ENCODE assay signal across 27 cellular contexts in the genomic region with DNA sequence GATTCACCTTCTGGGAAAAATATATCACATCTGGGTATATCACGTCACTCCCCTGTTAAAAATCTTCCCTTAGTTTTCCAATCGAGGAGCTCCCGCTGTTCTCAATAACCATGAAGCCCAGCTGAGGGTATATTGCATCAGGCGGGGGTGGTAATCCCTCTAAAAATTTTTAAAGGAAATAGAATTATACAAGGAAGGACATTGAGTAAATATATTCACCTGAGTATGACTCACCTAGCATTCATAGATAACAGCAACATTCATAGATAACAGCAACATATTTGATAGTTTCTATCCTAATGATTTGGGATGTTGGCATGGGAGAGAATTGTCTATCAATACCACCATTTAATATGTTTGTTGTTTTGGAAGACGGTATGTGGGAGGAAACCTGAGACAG.
"Had no signal": no experiment of that assay in that cellular context is flagged by ENCODE, and none has a peak within 500 bp of the region (broad histone marks: within the 10 kb centered on the region; RNA-seq: fewer than 3 reads in every experiment).

No MANE protein-coding gene starts in this region.

- H3K9me3 ChIP-seq: colonic mucosa, esophagus squamous epithelium had no signal

- H3K4me1 Mint-ChIP-seq: activated B cell treated with CpG ODN at 0.5 μM for 24 hours; activated T-helper 17 cell treated with anti-CD3 and anti-CD28 coated beads, Interleukin-2, amount 50 U/mL, for 72 hours; T-helper 17 cell had no signal

- H3K36me3 Mint-ChIP-seq: activated naive CD8-positive, alpha-beta T cell had no signal

- DNase-seq: activated B cell treated with CpG ODN at 0.5 μM for 24 hours; activated CD4-positive, alpha-beta T cell treated with anti-CD3 and anti-CD28 coated beads for 48 hours; activated CD4-positive, alpha-beta T cell treated with anti-CD3 and anti-CD28 coated beads, Interleukin-2, amount 50 U/mL, for 1 hour; activated CD4-positive, alpha-beta T cell treated with anti-CD3 and anti-CD28 coated beads, Interleukin-2, amount 50 U/mL, for 48 hours; activated CD8-positive, alpha-beta memory T cell treated with anti-CD3 and anti-CD28 coated beads for 24 hours; activated CD8-positive, alpha-beta T cell treated with anti-CD3 and anti-CD28 coated beads for 36 hours; activated effector memory CD4-positive, alpha-beta T cell treated with Interleukin-2 at 50 U/mL for 16 hours; activated gamma-delta T cell treated with Interleukin-2 at 50 U/mL for 16 hours; activated naive CD4-positive, alpha-beta T cell treated with anti-CD3 and anti-CD28 coated beads, Interleukin-2, amount 50 U/mL, for 16 hours; activated naive CD4-positive, alpha-beta T cell treated with Interleukin-2 at 50 U/mL for 16 hours; activated T-cell treated with anti-CD3 and anti-CD28 coated beads, Interleukin-2, amount 50 U/mL, for 4 hours; amniotic stem cell; anterior cingulate cortex; central memory CD4-positive, alpha-beta T cell; cerebellar nuclear complex; colonic mucosa; effector CD8-positive, alpha-beta T cell; esophagus squamous epithelium; head of caudate nucleus; T-helper 17 cell; T1000; WERI-Rb-1 had no signal

- H3K4me3 ChIP-seq: cardiac muscle cell, colonic mucosa, esophagus squamous epithelium had no signal

- H3K36me3 ChIP-seq: cardiac muscle cell, colonic mucosa, esophagus squamous epithelium, WERI-Rb-1 had no signal

- H3K4me3 Mint-ChIP-seq: activated B cell treated with CpG ODN at 0.5 μM for 24 hours; activated CD8-positive, alpha-beta T cell treated with anti-CD3 and anti-CD28 coated beads for 36 hours; activated naive CD8-positive, alpha-beta T cell; activated T-cell treated with anti-CD3 and anti-CD28 coated beads, Interleukin-2, amount 50 U/mL, for 4 hours; activated T-helper 17 cell treated with anti-CD3 and anti-CD28 coated beads, Interleukin-2, amount 50 U/mL, for 72 hours; T-helper 17 cell; T-helper 2 cell treated with Interferon-gamma antibody and Interleukin-4, amounts not matched to agents 5 μg/mL and 100 μg/mL, for 36 hours had no signal

- H3K27ac Mint-ChIP-seq: activated B cell treated with CpG ODN at 0.5 μM for 24 hours; activated CD8-positive, alpha-beta T cell treated with anti-CD3 and anti-CD28 coated beads for 36 hours; activated naive CD8-positive, alpha-beta T cell; activated T-helper 17 cell treated with anti-CD3 and anti-CD28 coated beads, Interleukin-2, amount 50 U/mL, for 72 hours; T-helper 17 cell; T-helper 2 cell treated with Interferon-gamma antibody and Interleukin-4, amounts not matched to agents 5 μg/mL and 100 μg/mL, for 36 hours had no signal

- H3K27ac ChIP-seq: cardiac muscle cell, colonic mucosa, epithelial cell of prostate, esophagus squamous epithelium, WERI-Rb-1 had no signal

- H3K27me3 ChIP-seq: cardiac muscle cell, colonic mucosa, esophagus squamous epithelium had no signal

- ATAC-seq: activated CD8-positive, alpha-beta T cell treated with anti-CD3 and anti-CD28 coated beads for 36 hours; activated T-cell treated with anti-CD3 and anti-CD28 coated beads, Interleukin-2, amount 50 U/mL, for 4 hours; activated T-helper 17 cell treated with anti-CD3 and anti-CD28 coated beads, Interleukin-2, amount 50 U/mL, for 72 hours; T-helper 17 cell had no signal

- H3K27me3 Mint-ChIP-seq: activated B cell treated with CpG ODN at 0.5 μM for 24 hours; activated CD8-positive, alpha-beta T cell treated with anti-CD3 and anti-CD28 coated beads for 36 hours; activated T-helper 17 cell treated with anti-CD3 and anti-CD28 coated beads, Interleukin-2, amount 50 U/mL, for 72 hours; T-helper 17 cell had no signal

- H3K4me1 ChIP-seq: colonic mucosa, esophagus squamous epithelium had no signal
